Comparison of ENCODE assay signal across 9 cellular contexts in genomic region chr6:164106345-164106769, GRCh38.
DNase-seq lines count a peak whose midpoint lies in the region; ATAC-seq and TF ChIP-seq lines count a peak whose summit lies in the region.
"Had no signal": no experiment of that assay in that cellular context is flagged by ENCODE, and none has a peak within 500 bp of the region (broad histone marks: within the 10 kb centered on the region; RNA-seq: fewer than 3 reads in every experiment).

No MANE protein-coding gene starts in this region.

- H3K4me3 Mint-ChIP-seq in activated CD8-positive, alpha-beta T cell treated with anti-CD3 and anti-CD28 coated beads for 36 hours = no peak overlapping the region
- no peak overlapping the region for H3K4me3 Mint-ChIP-seq in activated CD8-positive, alpha-beta T cell treated with anti-CD3 and anti-CD28 coated beads, Interleukin-2, amount 10 ng/mL, durations not matched to agents 7 days and 5 days
- H3K4me3 Mint-ChIP-seq in type B pancreatic cell = no peak overlapping the region
- H3K4me3 Mint-ChIP-seq: CD4-positive, CD25-positive, alpha-beta regulatory T cell had no signal

- intact Hi-C loops in activated CD8-positive, alpha-beta T cell treated with anti-CD3 and anti-CD28 coated beads for 36 hours (cut with micrococcal nuclease) = no loop called here
- intact Hi-C loops in Panc1 (cut with micrococcal nuclease; ENCODE audit: unreplicated experiment) = no loop called here
- intact Hi-C loops in left ventricle myocardium inferior (cut with micrococcal nuclease) = loop anchor here (5.0 to 10.0 kb wide), 2 partner anchors 144 to 542 kb away; no protein-coding TSS in a partner anchor

- H3K4me1 ChIP-seq in Panc1 (ENCODE audit: control insufficient read depth, insufficient read depth, low read length) = no peaks in the 10 kb centered on the region
- H3K4me1 ChIP-seq in left ventricle myocardium inferior = peaks cover 60% of the 10 kb centered on the region

- BruUV-seq in Panc1 (replicated peaks; lab: Mats Ljungman, UMichigan) = no TSS peak

- H3K27me3 ChIP-seq in Panc1 (ENCODE audit: control insufficient read depth, insufficient read depth, low read length) (no peaks in the 10 kb centered on the region), left ventricle myocardium inferior (ENCODE audit: low read depth) (no peaks in the 10 kb centered on the region)

- no peak overlapping the region for H3K27ac Mint-ChIP-seq in activated CD8-positive, alpha-beta T cell treated with anti-CD3 and anti-CD28 coated beads for 36 hours
- no peak overlapping the region for H3K27ac Mint-ChIP-seq in activated CD8-positive, alpha-beta T cell treated with anti-CD3 and anti-CD28 coated beads, Interleukin-2, amount 10 ng/mL, durations not matched to agents 7 days and 5 days
- H3K27ac Mint-ChIP-seq in type B pancreatic cell = no peak overlapping the region
- H3K27ac Mint-ChIP-seq: CD4-positive, CD25-positive, alpha-beta regulatory T cell had no signal

- POLR2A ChIA-PET in activated CD8-positive, alpha-beta T cell treated with anti-CD3 and anti-CD28 coated beads for 36 hours (lab: Charles Lee) = no interaction called here
- POLR2A ChIA-PET in activated CD8-positive, alpha-beta T cell treated with anti-CD3 and anti-CD28 coated beads, Interleukin-2, amount 10 ng/mL, durations not matched to agents 7 days and 5 days (lab: Charles Lee) = no interaction called here
- POLR2A ChIA-PET in Panc1 (lab: Charles Lee) = no interaction called here

- H3K27me3 Mint-ChIP-seq in activated CD8-positive, alpha-beta T cell treated with anti-CD3 and anti-CD28 coated beads for 36 hours = peaks cover 14% of the 10 kb centered on the region
- H3K27me3 Mint-ChIP-seq in activated CD8-positive, alpha-beta T cell treated with anti-CD3 and anti-CD28 coated beads, Interleukin-2, amount 10 ng/mL, durations not matched to agents 7 days and 5 days (ENCODE audit: low read depth) = no peaks in the 10 kb centered on the region
- peaks cover 2% of the 10 kb centered on the region for H3K27me3 Mint-ChIP-seq in type B pancreatic cell
- H3K27me3 Mint-ChIP-seq: CD4-positive, CD25-positive, alpha-beta regulatory T cell had no signal

- H3K9me3 Mint-ChIP-seq in activated CD8-positive, alpha-beta T cell treated with anti-CD3 and anti-CD28 coated beads for 36 hours = no peaks in the 10 kb centered on the region
- H3K9me3 Mint-ChIP-seq in activated CD8-positive, alpha-beta T cell treated with anti-CD3 and anti-CD28 coated beads, Interleukin-2, amount 10 ng/mL, durations not matched to agents 7 days and 5 days (ENCODE audit: insufficient read depth) = no peaks in the 10 kb centered on the region
- H3K9me3 Mint-ChIP-seq in type B pancreatic cell = peaks cover 4% of the 10 kb centered on the region

- no peak for ATAC-seq in activated CD8-positive, alpha-beta T cell treated with anti-CD3 and anti-CD28 coated beads for 36 hours
- ATAC-seq in activated CD8-positive, alpha-beta T cell treated with anti-CD3 and anti-CD28 coated beads, Interleukin-2, amount 10 ng/mL, durations not matched to agents 7 days and 5 days = no peak
- ATAC-seq in Panc1 (no peak), GM19023 (IDR thresholded peaks at IDR 0.05; ENCODE audit: unreplicated experiment) (no peak), GM21447 (IDR thresholded peaks at IDR 0.05; ENCODE audit: unreplicated experiment) (no peak)

- no peak overlapping the region for H3K27ac ChIP-seq in Panc1 (ENCODE audit: low read length)
- peak overlapping the region; percentile 96 for H3K27ac ChIP-seq in left ventricle myocardium inferior (replicated peaks)

- TF ChIP-seq CTCF in activated CD8-positive, alpha-beta T cell treated with anti-CD3 and anti-CD28 coated beads for 36 hours (IDR thresholded peaks at IDR 0.05) = no peak
- TF ChIP-seq CTCF in Panc1 (IDR thresholded peaks at IDR 0.05) (peak; percentile 75), left ventricle myocardium inferior (IDR thresholded peaks at IDR 0.05; ENCODE audit: borderline replicate concordance) (peak; percentile 74), type B pancreatic cell (conservative IDR thresholded peaks at IDR 0.05) (peak; percentile 70)

- no peak overlapping the region for H3K4me3 ChIP-seq in Panc1 (ENCODE audit: low read depth in 2 of 2, low read length in 2 of 2)
- H3K4me3 ChIP-seq in left ventricle myocardium inferior = peak overlapping the region; percentile 52

- no peaks in the 10 kb centered on the region for H3K4me1 Mint-ChIP-seq in activated CD8-positive, alpha-beta T cell treated with anti-CD3 and anti-CD28 coated beads for 36 hours (ENCODE audit: low read depth)
- no peaks in the 10 kb centered on the region for H3K4me1 Mint-ChIP-seq in activated CD8-positive, alpha-beta T cell treated with anti-CD3 and anti-CD28 coated beads, Interleukin-2, amount 10 ng/mL, durations not matched to agents 7 days and 5 days (ENCODE audit: low read depth)
- peaks cover 11% of the 10 kb centered on the region for H3K4me1 Mint-ChIP-seq in type B pancreatic cell (ENCODE audit: unreplicated experiment)
- H3K4me1 Mint-ChIP-seq: CD4-positive, CD25-positive, alpha-beta regulatory T cell had no signal

- H3K9me3 ChIP-seq in Panc1 (ENCODE audit: control insufficient read depth, insufficient read depth, low read depth, low read length) = no peaks in the 10 kb centered on the region
- no peaks in the 10 kb centered on the region for H3K9me3 ChIP-seq in left ventricle myocardium inferior (replicated peaks)

- in situ Hi-C loops in Panc1 (cut with HindIII; ENCODE audit: low pct_unique_long_range_greater_than_20kb, low sequenced_read_pairs) = no loop called here

- H3K36me3 ChIP-seq in Panc1 (ENCODE audit: control insufficient read depth, insufficient read depth, low read length) (no peaks in the 10 kb centered on the region), left ventricle myocardium inferior (no peaks in the 10 kb centered on the region)

- CTCF ChIA-PET in activated CD8-positive, alpha-beta T cell treated with anti-CD3 and anti-CD28 coated beads for 36 hours (lab: Charles Lee) = no interaction called here
- CTCF ChIA-PET in activated CD8-positive, alpha-beta T cell treated with anti-CD3 and anti-CD28 coated beads, Interleukin-2, amount 10 ng/mL, durations not matched to agents 7 days and 5 days (lab: Charles Lee) = no interaction called here
- CTCF ChIA-PET in Panc1 (lab: Charles Lee) = no interaction called here

- H3K36me3 Mint-ChIP-seq in activated CD8-positive, alpha-beta T cell treated with anti-CD3 and anti-CD28 coated beads for 36 hours (ENCODE audit: low read depth) = no peaks in the 10 kb centered on the region
- no peaks in the 10 kb centered on the region for H3K36me3 Mint-ChIP-seq in activated CD8-positive, alpha-beta T cell treated with anti-CD3 and anti-CD28 coated beads, Interleukin-2, amount 10 ng/mL, durations not matched to agents 7 days and 5 days (ENCODE audit: low read depth)
- H3K36me3 Mint-ChIP-seq in type B pancreatic cell = no peaks in the 10 kb centered on the region
- H3K36me3 Mint-ChIP-seq: CD4-positive, CD25-positive, alpha-beta regulatory T cell had no signal

- DNase-seq in activated CD8-positive, alpha-beta T cell treated with anti-CD3 and anti-CD28 coated beads for 36 hours = peak; percentile 19
- DNase-seq in activated CD8-positive, alpha-beta T cell treated with anti-CD3 and anti-CD28 coated beads, Interleukin-2, amount 10 ng/mL, durations not matched to agents 7 days and 5 days = no peak
- DNase-seq in Panc1 (ENCODE audit: low read depth, low spot score) (no peak), left ventricle myocardium inferior (peak; percentile 73), type B pancreatic cell (ENCODE audit: extremely low spot score, unreplicated experiment) (no peak), NCI-H446 (lab: John Stamatoyannopoulos, UW) (no peak)
- DNase-seq: CD4-positive, CD25-positive, alpha-beta regulatory T cell had no signal

Comparison
In these comparisons a context has a peak if more than half of its experiments do, and no peak if none do; other contexts are left out.
1. DNase-seq: peak in activated CD8-positive, alpha-beta T cell treated with anti-CD3 and anti-CD28 coated beads for 36 hours (single experiment) and left ventricle myocardium inferior (single experiment); none in activated CD8-positive, alpha-beta T cell treated with anti-CD3 and anti-CD28 coated beads, Interleukin-2, amount 10 ng/mL, durations not matched to agents 7 days and 5 days (single experiment), Panc1 (single experiment), type B pancreatic cell (single experiment) and NCI-H446 (0 of 2).